Comparison of ENCODE assay signal across 8 cellular contexts in genomic region chr20:64049060-64049886, GRCh38. TPM values are rescaled to one million over a fixed set of nuclear protein-coding genes. Genes with fewer than 3 reads are reported as not detected.
DNase-seq lines count a peak whose midpoint lies in the region; ATAC-seq and TF ChIP-seq lines count a peak whose summit lies in the region.

SOX18 (minus strand) TSS chr20:64049639; CDS start chr20:64049516, 123 bp downstream.

- TF ChIP-seq POLR2A in heart left ventricle (IDR thresholded peaks at IDR 0.05): peak in 1 of 2 donors; percentile 47

- peak; percentile 60 for ATAC-seq in activated CD8-positive, alpha-beta T cell treated with anti-CD3 and anti-CD28 coated beads for 36 hours
- ATAC-seq in heart left ventricle (peak in 3 of 4 donors; percentile 8 to 14 (median 10)), HG02938 (IDR thresholded peaks at IDR 0.05; ENCODE audit: unreplicated experiment) (no peak), HG03175 (IDR thresholded peaks at IDR 0.05; ENCODE audit: unreplicated experiment) (no peak)
- ATAC-seq in stimulated activated memory B cell treated with anti-CD40 and anti-IgM and Interleukin-4, amounts not matched to agents 10 μg/mL and 1 μg/mL and 100 μg/mL, for 72 hours: peak; percentile 32

- no peak within 1 kb of the TSS for H3K27ac Mint-ChIP-seq in activated CD8-positive, alpha-beta T cell treated with anti-CD3 and anti-CD28 coated beads for 36 hours
- H3K27ac Mint-ChIP-seq in stimulated activated memory B cell treated with anti-CD40 and anti-IgM and Interleukin-4, amounts not matched to agents 10 μg/mL and 1 μg/mL and 100 μg/mL, for 72 hours: no peak within 1 kb of the TSS

- POLR2A ChIA-PET in activated CD8-positive, alpha-beta T cell treated with anti-CD3 and anti-CD28 coated beads for 36 hours (lab: Charles Lee): no interaction called here

- no peaks in the 10 kb centered on the region for H3K9me3 Mint-ChIP-seq in activated CD8-positive, alpha-beta T cell treated with anti-CD3 and anti-CD28 coated beads for 36 hours
- no peaks in the 10 kb centered on the region for H3K9me3 Mint-ChIP-seq in stimulated activated memory B cell treated with anti-CD40 and anti-IgM and Interleukin-4, amounts not matched to agents 10 μg/mL and 1 μg/mL and 100 μg/mL, for 72 hours

- H3K4me1 Mint-ChIP-seq in activated CD8-positive, alpha-beta T cell treated with anti-CD3 and anti-CD28 coated beads for 36 hours (ENCODE audit: low read depth): peaks cover 10% of the 10 kb centered on the region
- H3K4me1 Mint-ChIP-seq in stimulated activated memory B cell treated with anti-CD40 and anti-IgM and Interleukin-4, amounts not matched to agents 10 μg/mL and 1 μg/mL and 100 μg/mL, for 72 hours: peaks cover 14% of the 10 kb centered on the region

- TF ChIP-seq CTCF in activated CD8-positive, alpha-beta T cell treated with anti-CD3 and anti-CD28 coated beads for 36 hours (IDR thresholded peaks at IDR 0.05): no peak
- TF ChIP-seq CTCF in heart left ventricle (IDR thresholded peaks at IDR 0.05): no peak

- H3K27me3 Mint-ChIP-seq in activated CD8-positive, alpha-beta T cell treated with anti-CD3 and anti-CD28 coated beads for 36 hours: peaks cover 48% of the 10 kb centered on the region
- H3K27me3 Mint-ChIP-seq in stimulated activated memory B cell treated with anti-CD40 and anti-IgM and Interleukin-4, amounts not matched to agents 10 μg/mL and 1 μg/mL and 100 μg/mL, for 72 hours: peaks cover 83% of the 10 kb centered on the region

- peaks cover 0 to 42% (median 19%) of the 10 kb centered on the region in 12 donors for H3K4me1 ChIP-seq in heart left ventricle

- peaks cover 0 to 23% (median 8%) of the 10 kb centered on the region in 9 donors for H3K36me3 ChIP-seq in heart left ventricle

- peak within 1 kb of the TSS; percentile 78 to 96 (median 91) for H3K27ac ChIP-seq in heart left ventricle

- H3K9me3 ChIP-seq in heart left ventricle: no peaks in the 10 kb centered on the region

- H3K4me3 Mint-ChIP-seq in activated CD8-positive, alpha-beta T cell treated with anti-CD3 and anti-CD28 coated beads for 36 hours: no peak within 1 kb of the TSS
- H3K4me3 Mint-ChIP-seq in stimulated activated memory B cell treated with anti-CD40 and anti-IgM and Interleukin-4, amounts not matched to agents 10 μg/mL and 1 μg/mL and 100 μg/mL, for 72 hours: peak within 1 kb of the TSS; percentile 66

- intact Hi-C loops in activated CD8-positive, alpha-beta T cell treated with anti-CD3 and anti-CD28 coated beads for 36 hours (cut with micrococcal nuclease): no loop called here
- intact Hi-C loops in heart left ventricle (cut with DNase I): no loop called here

- 0 to 1% (median 1%) methylated on average over 6 to 108 of the region's 112 CpGs for WGBS in heart left ventricle, 4 donors

- CTCF ChIA-PET in activated CD8-positive, alpha-beta T cell treated with anti-CD3 and anti-CD28 coated beads for 36 hours (lab: Charles Lee): interaction anchor here (1.5 to 2.8 kb wide), 2 partner anchors 8 to 10 kb away, joined by 3 to 12 read pairs; no protein-coding TSS in a partner anchor

- no peaks in the 10 kb centered on the region for H3K36me3 Mint-ChIP-seq in activated CD8-positive, alpha-beta T cell treated with anti-CD3 and anti-CD28 coated beads for 36 hours (ENCODE audit: low read depth)
- no peaks in the 10 kb centered on the region for H3K36me3 Mint-ChIP-seq in stimulated activated memory B cell treated with anti-CD40 and anti-IgM and Interleukin-4, amounts not matched to agents 10 μg/mL and 1 μg/mL and 100 μg/mL, for 72 hours

- peak within 1 kb of the TSS; percentile 39 to 91 (median 63) for H3K4me3 ChIP-seq in heart left ventricle

- peaks cover 0 to 59% (median 14%) of the 10 kb centered on the region in 9 donors for H3K27me3 ChIP-seq in heart left ventricle

- peak; percentile 47 for DNase-seq in activated CD4-positive, alpha-beta T cell treated with anti-CD3 and anti-CD28 coated beads for 48 hours
- DNase-seq in activated CD4-positive, alpha-beta T cell treated with anti-CD3 and anti-CD28 coated beads for 1 hour: no peak
- DNase-seq in activated CD8-positive, alpha-beta T cell treated with anti-CD3 and anti-CD28 coated beads for 36 hours: peak; percentile 58
- peak in 4 of 5 donors; percentile 60 to 76 (median 68) for DNase-seq in heart left ventricle
- no peak for DNase-seq in NCI-H1105 (lab: John Stamatoyannopoulos, UW)

RNA-seq across cellular contexts. Expression of gene SOX18, which starts in this region (rescaled TPM):
- not detected for total RNA-seq in activated CD8-positive, alpha-beta T cell treated with anti-CD3 and anti-CD28 coated beads for 36 hours
- total RNA-seq in heart left ventricle: 10 to 100 TPM; 37.0 to 75.9 (median 50.7) TPM
- 10 to 100 TPM; 23.5 to 31.1 TPM for polyA plus RNA-seq in heart left ventricle

Comparison
In these comparisons a context has a peak if more than half of its experiments do, and no peak if none do; other contexts are left out.
1. RNA of gene SOX18 (total RNA-seq): 37.0 to 75.9 TPM in heart left ventricle; not detected in activated CD8-positive, alpha-beta T cell treated with anti-CD3 and anti-CD28 coated beads for 36 hours; every median in the first group is over 10 times any median in the second.
2. DNase-seq: peak in activated CD4-positive, alpha-beta T cell treated with anti-CD3 and anti-CD28 coated beads for 48 hours (single experiment) and heart left ventricle (4 of 5); none in activated CD4-positive, alpha-beta T cell treated with anti-CD3 and anti-CD28 coated beads for 1 hour (single experiment) and NCI-H1105 (single experiment).
3. Peak in DNase-seq and ATAC-seq in activated CD8-positive, alpha-beta T cell treated with anti-CD3 and anti-CD28 coated beads for 36 hours; RNA of the gene not detected or under 1 TPM.
4. ATAC-seq: peak in heart left ventricle (3 of 4) and stimulated activated memory B cell treated with anti-CD40 and anti-IgM and Interleukin-4, amounts not matched to agents 10 μg/mL and 1 μg/mL and 100 μg/mL, for 72 hours (single experiment); none in HG02938 (single experiment) and HG03175 (single experiment).